Comparison of ENCODE assay signal across 21 cellular contexts in the genomic region with DNA sequence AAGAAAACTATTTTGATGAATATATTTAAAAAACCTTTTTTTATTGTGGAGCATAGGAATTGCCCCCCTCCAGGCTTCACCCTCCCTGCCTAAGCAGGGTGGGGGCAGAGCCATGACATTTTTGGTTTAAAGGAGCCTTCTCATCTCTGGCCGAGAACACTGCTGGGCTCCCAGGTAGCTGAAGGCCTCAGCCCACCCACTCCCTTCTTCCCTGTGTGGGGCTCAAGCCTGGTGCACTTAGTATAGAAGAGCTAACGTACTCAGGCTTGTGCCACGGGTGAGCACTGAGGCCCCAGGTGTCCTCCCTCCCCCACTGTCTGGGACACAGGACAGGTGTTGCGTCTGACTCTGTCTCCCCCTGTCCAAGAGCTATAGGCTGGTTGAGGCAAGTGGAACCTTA.
"Had no signal": no experiment of that assay in that cellular context is flagged by ENCODE, and none has a peak within 500 bp of the region (broad histone marks: within the 10 kb centered on the region; RNA-seq: fewer than 3 reads in every experiment).

No MANE protein-coding gene starts in this region.

- H3K36me3 ChIP-seq: breast epithelium had no signal

- H3K27me3 ChIP-seq: breast epithelium, foreskin keratinocyte, testis, upper lobe of right lung had no signal

- H3K27ac Mint-ChIP-seq: T-helper 1 cell treated with Interleukin-12 subunit alpha and Interleukin-12 subunit beta and Interleukin-4 antibody, amounts not matched to agents 30 μg/mL and 1 μg/mL, for 36 hours had no signal

- H3K4me3 Mint-ChIP-seq: endodermal cell; mesothelial cell of epicardium; nephron progenitor cell; T-helper 1 cell treated with Interleukin-12 subunit alpha and Interleukin-12 subunit beta and Interleukin-4 antibody, amounts not matched to agents 30 μg/mL and 1 μg/mL, for 36 hours had no signal

- ATAC-seq: activated T-cell treated with anti-CD3 and anti-CD28 coated beads, Interleukin-2, amount 50 U/mL, for 4 hours; foreskin keratinocyte; left colon had no signal

- H3K4me3 ChIP-seq: breast epithelium, lower lobe of right lung, testis, upper lobe of right lung had no signal

- H3K4me1 ChIP-seq: foreskin keratinocyte had no signal

- H3K27me3 Mint-ChIP-seq: progenitor cell of endocrine pancreas had no signal

- H3K9me3 Mint-ChIP-seq: activated T-cell treated with anti-CD3 and anti-CD28 coated beads, Interleukin-2, amount 50 U/mL, for 4 hours; endodermal cell; nephron progenitor cell; T-helper 1 cell treated with Interleukin-12 subunit alpha and Interleukin-12 subunit beta and Interleukin-4 antibody, amounts not matched to agents 30 μg/mL and 1 μg/mL, for 36 hours had no signal

- H3K9me3 ChIP-seq: breast epithelium, lower lobe of right lung, testis, upper lobe of right lung had no signal

- DNase-seq: activated CD4-positive, alpha-beta T cell treated with anti-CD3 and anti-CD28 coated beads, Interleukin-2, amount 50 U/mL, for 1 hour; activated CD4-positive, CD25-positive, alpha-beta regulatory T cell treated with anti-CD3 and anti-CD28 coated beads, Interleukin-2, amount 50 U/mL, for 72 hours; activated CD8-positive, alpha-beta memory T cell treated with anti-CD3 and anti-CD28 coated beads, Interleukin-2, amount 50 U/mL, for 4 hours; activated effector memory CD4-positive, alpha-beta T cell treated with anti-CD3 and anti-CD28 coated beads, Interleukin-2, amount 50 U/mL, for 16 hours; activated naive CD4-positive, alpha-beta T cell treated with anti-CD3 and anti-CD28 coated beads, Interleukin-2, amount 50 U/mL, for 16 hours; activated T-cell treated with anti-CD3 and anti-CD28 coated beads, Interleukin-2, amount 50 U/mL, for 4 hours; endodermal cell; foreskin keratinocyte; nephron progenitor cell; small intestine; stimulated activated CD4-positive, alpha-beta T cell treated with anti-CD3 and anti-CD28 coated beads, Interleukin-15, amount 100 ng/mL, for 24 hours; stimulated activated CD4-positive, alpha-beta T cell treated with anti-CD3 and anti-CD28 coated beads, Interleukin-2, amount 100 ng/mL, for 48 hours; testis had no signal

- H3K27ac ChIP-seq: breast epithelium, foreskin keratinocyte, testis, upper lobe of right lung, VCaP had no signal
